ENCODE assay signal across 8 cellular contexts in genomic region chr6:169959129-169960002, GRCh38.
A peak's percentile ranks its signal among the peaks of the same experiment; 100 is the strongest.
DNase-seq lines count a peak whose midpoint lies in the region; ATAC-seq and TF ChIP-seq lines count a peak whose summit lies in the region.

No MANE protein-coding gene starts in this region.

- H3K27ac Mint-ChIP-seq in chondrocyte (ENCODE audit: unreplicated experiment): no peak overlapping the region

- H3K36me3 Mint-ChIP-seq in chondrocyte (ENCODE audit: low read depth): no peaks in the 10 kb centered on the region

- intact Hi-C loops in sciatic nerve (cut with DNase I): no loop called here

- peaks cover 14% of the 10 kb centered on the region for H3K27me3 Mint-ChIP-seq in chondrocyte (ENCODE audit: low read depth)

- H3K4me1 Mint-ChIP-seq in chondrocyte (ENCODE audit: low read depth): peaks cover 4% of the 10 kb centered on the region

- no peaks in the 10 kb centered on the region for H3K9me3 Mint-ChIP-seq in chondrocyte (ENCODE audit: low read depth)

- H3K4me3 Mint-ChIP-seq in chondrocyte (ENCODE audit: unreplicated experiment): no peak overlapping the region

- TF ChIP-seq CTCF in chondrocyte (IDR thresholded peaks at IDR 0.05): no peak

- ATAC-seq in GM19043 (IDR thresholded peaks at IDR 0.05; ENCODE audit: low read depth, unreplicated experiment) (peak; percentile 82), HG03354 (IDR thresholded peaks at IDR 0.05; ENCODE audit: poor library complexity, severe bottlenecking, unreplicated experiment) (peak; percentile 93), sciatic nerve (peak; percentile 42), HG03280 (IDR thresholded peaks at IDR 0.05; ENCODE audit: unreplicated experiment) (no peak)

- DNase-seq in RPMI8226 (peak; percentile 77), chondrocyte (ENCODE audit: low spot score) (peak; percentile 75), sciatic nerve (ENCODE audit: low spot score) (peak; percentile 61), hepatic stellate cell (ENCODE audit: low spot score) (no peak), HuH-7 (ENCODE audit: low spot score) (no peak)

Comparison
In these comparisons a context has a peak if more than half of its experiments do, and no peak if none do; other contexts are left out.
1. DNase-seq: peak in RPMI8226 (single experiment), chondrocyte (single experiment) and sciatic nerve (single experiment); none in hepatic stellate cell (single experiment) and HuH-7 (single experiment).